ENCODE assay signal across 24 cellular contexts in the genomic region with DNA sequence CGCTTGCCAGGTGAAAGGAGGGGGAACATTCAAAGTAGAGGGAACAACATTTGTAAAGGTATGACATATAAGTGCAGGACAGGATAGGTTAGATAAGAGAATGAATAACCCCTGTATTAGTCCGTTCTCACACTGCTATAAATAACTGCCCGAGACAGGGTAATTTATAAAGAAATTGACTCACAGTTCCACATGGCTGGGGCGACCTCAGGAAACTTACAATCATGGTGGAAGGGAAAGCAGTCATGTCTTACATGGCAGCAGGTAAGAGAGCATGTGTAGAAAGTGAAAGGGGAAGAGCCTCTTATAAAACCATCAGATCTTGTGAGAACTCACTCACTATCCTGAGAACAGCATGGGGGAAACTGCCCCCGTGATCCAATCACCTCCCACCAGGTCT.
"Had no signal": no experiment of that assay in that cellular context is flagged by ENCODE, and none has a peak within 500 bp of the region (broad histone marks: within the 10 kb centered on the region; RNA-seq: fewer than 3 reads in every experiment).

No MANE protein-coding gene starts in this region.

- H3K36me3 Mint-ChIP-seq: immature natural killer cell; naive thymus-derived CD8-positive, alpha-beta T cell; stimulated activated effector memory CD8-positive, alpha-beta T cell treated with anti-CD3 and anti-CD28 coated beads, Interleukin-12 subunit alpha, Interleukin-12 subunit beta, amount 100 ng/mL, for 72 hours; type B pancreatic cell had no signal

- H3K27me3 Mint-ChIP-seq: dendritic cell treated with granulocyte-macrophage colony-stimulating factor and Interleukin-4, amounts not matched to agents 40 ng/mL and 50 ng/mL, for 4 days; type B pancreatic cell had no signal

- DNase-seq: effector CD8-positive, alpha-beta T cell; endodermal cell; gastrocnemius medialis; glutamatergic neuron; heart right ventricle; hippocampal formation; immature natural killer cell; islet precursor cell; kidney glomerular epithelial cell; left ventricle myocardium superior; lower lobe of right lung; naive thymus-derived CD8-positive, alpha-beta T cell; nephron progenitor cell; nucleus accumbens; right cardiac atrium; sigmoid colon; stimulated activated CD4-positive, alpha-beta T cell treated with anti-CD3 and anti-CD28 coated beads, Interleukin-2, amount 100 ng/mL, for 24 hours; stimulated activated CD4-positive, alpha-beta T cell treated with anti-CD3 and anti-CD28 coated beads, Interleukin-4, amount 100 ng/mL, for 24 hours; stimulated activated naive CD4-positive, alpha-beta T cell treated with Interleukin-2 at 50 U/mL for 16 hours; stomach; thyroid gland had no signal

- H3K4me1 Mint-ChIP-seq: immature natural killer cell; naive thymus-derived CD8-positive, alpha-beta T cell; stimulated activated effector memory CD8-positive, alpha-beta T cell treated with anti-CD3 and anti-CD28 coated beads, Interleukin-12 subunit alpha, Interleukin-12 subunit beta, amount 100 ng/mL, for 72 hours had no signal

- H3K9me3 Mint-ChIP-seq: dendritic cell treated with granulocyte-macrophage colony-stimulating factor and Interleukin-4, amounts not matched to agents 40 ng/mL and 50 ng/mL, for 4 days had no signal

- ATAC-seq: gastrocnemius medialis; heart right ventricle; left ventricle myocardium superior; lower lobe of right lung; naive thymus-derived CD8-positive, alpha-beta T cell; right cardiac atrium; stimulated activated effector memory CD8-positive, alpha-beta T cell treated with anti-CD3 and anti-CD28 coated beads, Interleukin-12 subunit alpha, Interleukin-12 subunit beta, amount 100 ng/mL, for 72 hours had no signal

- H3K4me3 Mint-ChIP-seq: dendritic cell treated with granulocyte-macrophage colony-stimulating factor and Interleukin-4, amounts not matched to agents 40 ng/mL and 50 ng/mL, for 4 days; endodermal cell; immature natural killer cell; naive thymus-derived CD8-positive, alpha-beta T cell; nephron progenitor cell; stimulated activated effector memory CD8-positive, alpha-beta T cell treated with anti-CD3 and anti-CD28 coated beads, Interleukin-12 subunit alpha, Interleukin-12 subunit beta, amount 100 ng/mL, for 72 hours; type B pancreatic cell had no signal

- H3K27ac Mint-ChIP-seq: dendritic cell treated with granulocyte-macrophage colony-stimulating factor and Interleukin-4, amounts not matched to agents 40 ng/mL and 50 ng/mL, for 4 days; endodermal cell; immature natural killer cell; naive thymus-derived CD8-positive, alpha-beta T cell; nephron progenitor cell; stimulated activated effector memory CD8-positive, alpha-beta T cell treated with anti-CD3 and anti-CD28 coated beads, Interleukin-12 subunit alpha, Interleukin-12 subunit beta, amount 100 ng/mL, for 72 hours; type B pancreatic cell had no signal
